ENCODE assay signal across 21 cellular contexts in the genomic region with DNA sequence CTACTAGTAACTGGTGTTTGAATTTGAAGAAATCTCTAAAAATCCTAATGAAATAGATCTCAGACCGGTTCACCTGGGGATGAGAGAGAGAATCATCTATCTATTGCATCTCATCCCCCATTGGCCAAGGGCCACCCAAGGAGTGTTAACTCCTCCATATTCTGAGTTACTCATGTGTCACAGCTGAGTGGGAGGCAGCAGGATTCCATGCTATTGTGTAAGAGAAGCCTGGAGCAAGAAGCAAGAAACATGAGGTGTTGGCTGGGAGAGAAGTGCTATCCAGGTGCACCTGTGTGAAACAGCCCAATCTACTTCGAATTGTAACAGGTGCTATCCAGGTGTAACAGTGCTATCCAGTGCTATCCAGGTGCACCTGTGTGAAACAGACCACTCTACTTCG.
A peak's percentile ranks its signal among the peaks of the same experiment; 100 is the strongest.
DNase-seq lines count a peak whose midpoint lies in the region; FAIRE-seq and TF ChIP-seq lines count a peak whose summit lies in the region.
"Had no signal": no experiment of that assay in that cellular context is flagged by ENCODE, and none has a peak within 500 bp of the region (broad histone marks: within the 10 kb centered on the region; RNA-seq: fewer than 3 reads in every experiment).

No MANE protein-coding gene starts in this region.

- no peaks in the 10 kb centered on the region for H4K20me1 ChIP-seq in keratinocyte (ENCODE audit: control insufficient read depth, extremely low read depth, insufficient read depth, low read length)

- no peak for TF ChIP-seq POLR2A in tibial nerve (IDR thresholded peaks at IDR 0.05)

- H3K36me3 ChIP-seq in bronchial epithelial cell (ENCODE audit: control insufficient read depth, insufficient read depth, low read length) (no peaks in the 10 kb centered on the region), keratinocyte (ENCODE audit: control insufficient read depth in 2 of 2, extremely low read depth in 1 of 2, insufficient read depth in 2 of 2, low read length in 2 of 2) (no peaks in the 10 kb centered on the region), tibial nerve (no peaks in the 10 kb centered on the region)
- H3K36me3 ChIP-seq: BE2C had no signal

- peak; percentile 30 for DNase-seq in NCI-H510A (lab: John Stamatoyannopoulos, UW)
- DNase-seq in bronchial epithelial cell (ENCODE audit: low read depth), result peak; percentile 83
- DNase-seq in keratinocyte (ENCODE audit: low read depth, low spot score), result peak; percentile 4
- peak; percentile 68 for DNase-seq in renal cortical epithelial cell (ENCODE audit: low read depth)
- DNase-seq in midbrain (lab: John Stamatoyannopoulos, UW), result no peak
- DNase-seq in tibial nerve (ENCODE audit: low spot score in 2 of 2), result no peak
- no peak for DNase-seq in RKO (ENCODE audit: low spot score)
- DNase-seq: BE2C; CD4-positive, alpha-beta memory T cell; DND-41; GDM1; HFFc6; NCI-H1092 treated with DMSO at 0.1 percent for 48 hours; NCI-H187; PC-9; SK-N-SH had no signal

- TF ChIP-seq EP300 in tibial nerve (IDR thresholded peaks at IDR 0.05), result no peak

- H3K9me3 ChIP-seq in keratinocyte (ENCODE audit: control insufficient read depth, low read depth, low read length) (no peaks in the 10 kb centered on the region), tibial nerve (no peaks in the 10 kb centered on the region)
- H3K9me3 ChIP-seq: BE2C, SK-N-SH had no signal

- no peaks in the 10 kb centered on the region for H3K79me2 ChIP-seq in keratinocyte (ENCODE audit: control insufficient read depth, insufficient read depth, low read length)

- no peak overlapping the region for H3K4me2 ChIP-seq in keratinocyte (ENCODE audit: control insufficient read depth, extremely low read depth, insufficient read depth, low read depth, low read length)
- H3K4me2 ChIP-seq: PC-9, SK-N-SH had no signal

- no peak for TF ChIP-seq CTCF in bronchial epithelial cell (IDR thresholded peaks at IDR 0.05; ENCODE audit: insufficient read depth, low read length, severe bottlenecking)
- no peak for TF ChIP-seq CTCF in keratinocyte (optimal IDR thresholded peaks at IDR 0.05 in 1 of 3, IDR thresholded peaks at IDR 0.05 in 1 of 3, conservative IDR thresholded peaks at IDR 0.05 in 1 of 3; ENCODE audit: extremely low read depth in 1 of 3, insufficient read depth in 2 of 3, low read length in 3 of 3)
- no peak for TF ChIP-seq CTCF in tibial nerve (IDR thresholded peaks at IDR 0.05)

- 55 to 90% methylated on average over 3 of the region's 3 CpGs for WGBS in tibial nerve, 2 donors

- peak; percentile 58 for FAIRE-seq in bronchial epithelial cell (lab: Jason Lieb, UNC)
- FAIRE-seq in keratinocyte (lab: Jason Lieb, UNC), result no peak
- FAIRE-seq: GM12892, GM19239, H1, HTR-8/SVneo, K562 had no signal

- H2AFZ ChIP-seq in keratinocyte (ENCODE audit: control insufficient read depth, low read length), result no peak overlapping the region
- H2AFZ ChIP-seq: PC-9 had no signal

- dilution Hi-C loops in keratinocyte (cut with MboI; ENCODE audit: extremely low pct_ligation_motif_present, low sequenced_read_pairs), result no loop called here

- H3K9me1 ChIP-seq in keratinocyte (ENCODE audit: control insufficient read depth, extremely low read depth, insufficient read depth, low read length), result no peaks in the 10 kb centered on the region

- H3K27me3 ChIP-seq in bronchial epithelial cell (ENCODE audit: control insufficient read depth, insufficient read depth, low read length) (no peaks in the 10 kb centered on the region), keratinocyte (ENCODE audit: control insufficient read depth, extremely low read depth, insufficient read depth, low read length) (no peaks in the 10 kb centered on the region), tibial nerve (no peaks in the 10 kb centered on the region)
- H3K27me3 ChIP-seq: BE2C had no signal

- H3K9ac ChIP-seq in keratinocyte (ENCODE audit: control insufficient read depth, extremely low read depth, insufficient read depth, low read length), result no peak overlapping the region
- H3K9ac ChIP-seq: SK-N-SH had no signal

- no peaks in the 10 kb centered on the region for H3K4me1 ChIP-seq in keratinocyte (ENCODE audit: control insufficient read depth, extremely low read depth, insufficient read depth, low read length)
- no peaks in the 10 kb centered on the region for H3K4me1 ChIP-seq in tibial nerve
- H3K4me1 ChIP-seq: BE2C had no signal

- H3K4me3 ChIP-seq in bronchial epithelial cell (ENCODE audit: low read depth, low read length) (no peak overlapping the region), keratinocyte (ENCODE audit: control insufficient read depth in 2 of 3, extremely low read depth in 1 of 3, insufficient read depth in 2 of 3, low read depth in 1 of 3, low read length in 3 of 3) (no peak overlapping the region), tibial nerve (no peak overlapping the region)
- H3K4me3 ChIP-seq: K562, PC-9 had no signal

- H3K27ac ChIP-seq in keratinocyte (ENCODE audit: control insufficient read depth, insufficient read depth, low read length) (no peak overlapping the region), tibial nerve (no peak overlapping the region)
- H3K27ac ChIP-seq: PC-9 had no signal

Comparison
In these comparisons a context has a peak if more than half of its experiments do, and no peak if none do; other contexts are left out.
1. DNase-seq: peak in NCI-H510A (single experiment), bronchial epithelial cell (single experiment), keratinocyte (single experiment) and renal cortical epithelial cell (single experiment); none in midbrain (single experiment), tibial nerve (0 of 2) and RKO (single experiment).